Comparison of ENCODE assay signal across 8 cellular contexts in the genomic region with DNA sequence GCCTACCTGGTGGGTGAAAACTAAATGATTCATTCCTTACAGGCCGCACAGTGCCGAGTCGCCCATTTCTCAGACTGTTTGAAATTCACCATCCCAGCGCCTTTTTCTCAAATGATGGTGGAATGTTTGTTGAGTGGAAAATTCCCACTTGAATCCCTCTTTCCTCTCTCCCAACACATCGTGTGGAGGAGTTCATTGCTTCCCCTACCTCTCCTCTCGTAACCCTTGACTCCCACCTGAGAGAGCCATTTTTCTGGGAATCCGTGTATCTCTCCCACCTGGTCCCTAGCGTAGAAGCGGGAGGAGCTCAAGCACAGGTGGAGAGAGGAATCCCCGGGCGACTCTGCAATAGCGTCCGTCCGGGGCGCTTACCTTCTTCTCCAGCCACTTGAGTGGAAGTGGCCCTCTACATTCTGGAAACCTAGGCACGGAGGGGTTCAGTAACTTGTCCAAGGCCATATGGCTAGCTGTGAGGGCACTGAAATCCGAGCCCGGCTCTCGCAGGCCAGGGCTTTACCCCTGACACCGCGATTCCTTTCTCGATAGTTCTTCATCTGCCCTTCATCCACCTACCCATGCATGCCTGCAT. TPM values are rescaled to one million over a fixed set of nuclear protein-coding genes. Genes with fewer than 3 reads are reported as not detected.
DNase-seq lines count a peak whose midpoint lies in the region; ATAC-seq and TF ChIP-seq lines count a peak whose summit lies in the region.

No MANE protein-coding gene starts in this region.

- H3K9ac ChIP-seq in SK-N-SH (peak overlapping the region; percentile 98), parathyroid adenoma (no peak overlapping the region)

- peaks cover 3 to 13% (median 8%) of the 10 kb centered on the region in 3 donors for H3K4me1 Mint-ChIP-seq in CD8-positive, alpha-beta memory T cell

- TF ChIP-seq CTCF in SK-N-SH (IDR thresholded peaks at IDR 0.05) (no peak), fibroblast of mammary gland (conservative IDR thresholded peaks at IDR 0.05; ENCODE audit: control insufficient read depth, insufficient read depth, low read depth, low read length) (no peak), parathyroid adenoma (IDR thresholded peaks at IDR 0.05) (no peak), BE2C (IDR thresholded peaks at IDR 0.05; ENCODE audit: low read depth, low read length) (no peak)

- no peak overlapping the region for H3K4me3 ChIP-seq in CD8-positive, alpha-beta memory T cell (ENCODE audit: low read length)
- H3K4me3 ChIP-seq in SK-N-SH (ENCODE audit: low read depth in 2 of 2, low read length in 1 of 2) = peak overlapping the region; percentile 67 to 86
- peak overlapping the region; percentile 94 for H3K4me3 ChIP-seq in fibroblast of mammary gland (ENCODE audit: control insufficient read depth, low read depth, low read length)
- peak overlapping the region; percentile 58 for H3K4me3 ChIP-seq in parathyroid adenoma (ENCODE audit: low read depth, low read length)
- H3K4me3 ChIP-seq in BE2C (ENCODE audit: low read depth, low read length) = no peak overlapping the region

- TF ChIP-seq RAD21 in SK-N-SH (IDR thresholded peaks at IDR 0.05; ENCODE audit: low read length) = no peak

- H3K36me3 ChIP-seq in CD8-positive, alpha-beta memory T cell (ENCODE audit: insufficient read depth, low read length) = no peaks in the 10 kb centered on the region
- peaks cover 4 to 23% of the 10 kb centered on the region in 2 experiments for H3K36me3 ChIP-seq in SK-N-SH (replicated peaks in 1 of 2; ENCODE audit: control insufficient read depth in 1 of 2, insufficient read depth in 2 of 2, low read length in 1 of 2)
- no peaks in the 10 kb centered on the region for H3K36me3 ChIP-seq in parathyroid adenoma (ENCODE audit: control insufficient read depth, insufficient read depth, low read length)
- H3K36me3 ChIP-seq in BE2C = no peaks in the 10 kb centered on the region

- no peaks in the 10 kb centered on the region for H3K9me2 ChIP-seq in SK-N-SH

- H3K4me3 Mint-ChIP-seq in CD8-positive, alpha-beta memory T cell = peak overlapping the region in 5 of 7 donors; percentile 45 to 70 (median 56)

- H3F3A ChIP-seq in SK-N-SH (replicated peaks; ENCODE audit: insufficient read depth) = no peaks in the 10 kb centered on the region

- WGBS in SK-N-SH (ENCODE audit: low lambda C conversion rate) = 47% methylated on average over 15 of the region's 22 CpGs

- peaks cover 0 to 7% (median 3%) of the 10 kb centered on the region in 5 donors for H3K9me3 Mint-ChIP-seq in CD8-positive, alpha-beta memory T cell

- H3K27ac ChIP-seq in CD8-positive, alpha-beta memory T cell (ENCODE audit: low read depth, low read length) = no peak overlapping the region
- H3K27ac ChIP-seq in SK-N-SH (ENCODE audit: low read depth in 2 of 2, low read length in 1 of 2) (peak overlapping the region; percentile 74 to 95), parathyroid adenoma (peak overlapping the region; percentile 65)

- TF ChIP-seq EP300 in SK-N-SH (IDR thresholded peaks at IDR 0.05; ENCODE audit: borderline replicate concordance in 1 of 2, low read depth in 1 of 2, low read length in 1 of 2) = no peak

- H3K4me2 ChIP-seq in SK-N-SH (peak overlapping the region; percentile 70), parathyroid adenoma (ENCODE audit: low read length) (peak overlapping the region; percentile 54)

- H3K4me1 ChIP-seq in CD8-positive, alpha-beta memory T cell (ENCODE audit: insufficient read depth, low read length) = no peaks in the 10 kb centered on the region
- H3K4me1 ChIP-seq in SK-N-SH (ENCODE audit: control insufficient read depth in 1 of 2, insufficient read depth in 2 of 2, low read depth in 1 of 2, low read length in 1 of 2) (no peaks in the 10 kb centered on the region; a peak in 1 of 4 replicates), parathyroid adenoma (no peaks in the 10 kb centered on the region), BE2C (no peaks in the 10 kb centered on the region)

- DNase-seq in CD8-positive, alpha-beta memory T cell = no peak
- no peak for DNase-seq in SK-N-SH
- DNase-seq in fibroblast of mammary gland (ENCODE audit: low read depth) = no peak
- DNase-seq in NAMALWA (ENCODE audit: low spot score) = no peak
- DNase-seq in BE2C = no peak
- DNase-seq in stimulated activated CD4-positive, alpha-beta T cell treated with anti-CD3 and anti-CD28 coated beads, Interleukin-2, amount 100 ng/mL, for 48 hours = no peak

- H3K9me3 ChIP-seq in CD8-positive, alpha-beta memory T cell (ENCODE audit: low read length) = no peaks in the 10 kb centered on the region
- H3K9me3 ChIP-seq in SK-N-SH = peaks cover 7% of the 10 kb centered on the region; the same call in 1 of the 2 replicates
- H3K9me3 ChIP-seq in parathyroid adenoma (ENCODE audit: control insufficient read depth, low read length) = no peaks in the 10 kb centered on the region
- H3K9me3 ChIP-seq in BE2C = no peaks in the 10 kb centered on the region

- H3K27me3 Mint-ChIP-seq in CD8-positive, alpha-beta memory T cell = peaks cover 31 to 70% of the 10 kb centered on the region in 2 donors

- H3K27me3 ChIP-seq in CD8-positive, alpha-beta memory T cell (ENCODE audit: insufficient read depth, low read length, poor library complexity, severe bottlenecking) = peaks cover 11% of the 10 kb centered on the region
- H3K27me3 ChIP-seq in SK-N-SH (ENCODE audit: insufficient read depth) (no peaks in the 10 kb centered on the region), parathyroid adenoma (ENCODE audit: control insufficient read depth, insufficient read depth, low read length) (no peaks in the 10 kb centered on the region), BE2C (peaks cover 63% of the 10 kb centered on the region)

- H2AFZ ChIP-seq in SK-N-SH (ENCODE audit: low read depth) (peak overlapping the region; percentile 88; the same call in 1 of the 2 replicates), parathyroid adenoma (peak overlapping the region; percentile 59)

- ATAC-seq in GM19467 (IDR thresholded peaks at IDR 0.05; ENCODE audit: unreplicated experiment) = no peak

- POLR2A ChIA-PET in CD8-positive, alpha-beta memory T cell (lab: Charles Lee) = no interaction called here
- POLR2A ChIA-PET in SK-N-SH (lab: Yijun Ruan, JAX) = no interaction called here

- peaks cover 83% of the 10 kb centered on the region for H3K79me2 ChIP-seq in SK-N-SH (ENCODE audit: insufficient read depth)
- no peaks in the 10 kb centered on the region for H3K79me2 ChIP-seq in parathyroid adenoma

- H3K36me3 Mint-ChIP-seq in CD8-positive, alpha-beta memory T cell = no peaks in the 10 kb centered on the region

- CTCF ChIA-PET in CD8-positive, alpha-beta memory T cell (lab: Charles Lee) = no interaction called here
- CTCF ChIA-PET in SK-N-SH (lab: Yijun Ruan, JAX) = interaction anchor here (1.3 to 1.9 kb wide), 2 partner anchors 37 to 405 kb away, joined by 5 to 7 read pairs; no protein-coding TSS in a partner anchor

- H3K27ac Mint-ChIP-seq in CD8-positive, alpha-beta memory T cell = no peak overlapping the region

- H4K20me1 ChIP-seq in SK-N-SH (ENCODE audit: insufficient read depth) = no peaks in the 10 kb centered on the region

TF ChIP-seq in SK-N-SH, 30 proteins besides CTCF, POLR2A, EP300 and RAD21 (continues in another document):
- TF ChIP-seq CHD2 (IDR thresholded peaks at IDR 0.05; ENCODE audit: low read length, partially characterized antibody) = no peak
- TF ChIP-seq, protein P1, sequence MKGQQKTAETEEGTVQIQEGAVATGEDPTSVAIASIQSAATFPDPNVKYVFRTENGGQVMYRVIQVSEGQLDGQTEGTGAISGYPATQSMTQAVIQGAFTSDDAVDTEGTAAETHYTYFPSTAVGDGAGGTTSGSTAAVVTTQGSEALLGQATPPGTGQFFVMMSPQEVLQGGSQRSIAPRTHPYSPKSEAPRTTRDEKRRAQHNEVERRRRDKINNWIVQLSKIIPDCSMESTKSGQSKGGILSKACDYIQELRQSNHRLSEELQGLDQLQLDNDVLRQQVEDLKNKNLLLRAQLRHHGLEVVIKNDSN (IDR thresholded peaks at IDR 0.05; ENCODE audit: borderline replicate concordance, low read depth) = no peak
- no peak for TF ChIP-seq SIN3A (IDR thresholded peaks at IDR 0.05; ENCODE audit: borderline replicate concordance, low read depth, low read length)
- TF ChIP-seq POLR2AphosphoS5 (IDR thresholded peaks at IDR 0.05; ENCODE audit: low read depth, low read length) = no peak
- no peak for TF ChIP-seq MEF2A (IDR thresholded peaks at IDR 0.05; ENCODE audit: borderline replicate concordance, low read depth)
- TF ChIP-seq, protein P2, sequence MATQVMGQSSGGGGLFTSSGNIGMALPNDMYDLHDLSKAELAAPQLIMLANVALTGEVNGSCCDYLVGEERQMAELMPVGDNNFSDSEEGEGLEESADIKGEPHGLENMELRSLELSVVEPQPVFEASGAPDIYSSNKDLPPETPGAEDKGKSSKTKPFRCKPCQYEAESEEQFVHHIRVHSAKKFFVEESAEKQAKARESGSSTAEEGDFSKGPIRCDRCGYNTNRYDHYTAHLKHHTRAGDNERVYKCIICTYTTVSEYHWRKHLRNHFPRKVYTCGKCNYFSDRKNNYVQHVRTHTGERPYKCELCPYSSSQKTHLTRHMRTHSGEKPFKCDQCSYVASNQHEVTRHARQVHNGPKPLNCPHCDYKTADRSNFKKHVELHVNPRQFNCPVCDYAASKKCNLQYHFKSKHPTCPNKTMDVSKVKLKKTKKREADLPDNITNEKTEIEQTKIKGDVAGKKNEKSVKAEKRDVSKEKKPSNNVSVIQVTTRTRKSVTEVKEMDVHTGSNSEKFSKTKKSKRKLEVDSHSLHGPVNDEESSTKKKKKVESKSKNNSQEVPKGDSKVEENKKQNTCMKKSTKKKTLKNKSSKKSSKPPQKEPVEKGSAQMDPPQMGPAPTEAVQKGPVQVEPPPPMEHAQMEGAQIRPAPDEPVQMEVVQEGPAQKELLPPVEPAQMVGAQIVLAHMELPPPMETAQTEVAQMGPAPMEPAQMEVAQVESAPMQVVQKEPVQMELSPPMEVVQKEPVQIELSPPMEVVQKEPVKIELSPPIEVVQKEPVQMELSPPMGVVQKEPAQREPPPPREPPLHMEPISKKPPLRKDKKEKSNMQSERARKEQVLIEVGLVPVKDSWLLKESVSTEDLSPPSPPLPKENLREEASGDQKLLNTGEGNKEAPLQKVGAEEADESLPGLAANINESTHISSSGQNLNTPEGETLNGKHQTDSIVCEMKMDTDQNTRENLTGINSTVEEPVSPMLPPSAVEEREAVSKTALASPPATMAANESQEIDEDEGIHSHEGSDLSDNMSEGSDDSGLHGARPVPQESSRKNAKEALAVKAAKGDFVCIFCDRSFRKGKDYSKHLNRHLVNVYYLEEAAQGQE (IDR thresholded peaks at IDR 0.05; ENCODE audit: low read depth, low read length) = no peak
- no peak for TF ChIP-seq MXI1 (IDR thresholded peaks at IDR 0.05; ENCODE audit: low read depth, low read length)
- no peak for TF ChIP-seq FOXJ3 (CRISPR knock-in tag; IDR thresholded peaks at IDR 0.05)
- TF ChIP-seq TAF1 (IDR thresholded peaks at IDR 0.05; ENCODE audit: borderline replicate concordance, low read depth, low read length) = no peak

RNA-seq across cellular contexts. Expression of a gene that starts 0.7 kb away (rescaled TPM):
- total RNA-seq in CD8-positive, alpha-beta memory T cell = not detected
- polyA plus RNA-seq in CD8-positive, alpha-beta memory T cell = not detected
- 55.9 and 56.0 TPM in 2 replicates for polyA plus RNA-seq in SK-N-SH (2012; rRNA removed)
- 66.3 and 68.7 TPM in 2 replicates for polyA plus RNA-seq in SK-N-SH (2012; cell fraction: cytosol; rRNA removed)
- polyA plus RNA-seq in SK-N-SH (2012; cell fraction: nucleus; rRNA removed) = 57.5 and 94.9 TPM in 2 replicates
- not detected for polyA plus RNA-seq in BE2C (2012; ENCODE audit: insufficient read depth, insufficient read length, low read depth)

Comparison
In these comparisons a context has a peak if more than half of its experiments do, and no peak if none do; other contexts are left out.
1. H3K4me3 ChIP-seq: peak in SK-N-SH (2 of 2), fibroblast of mammary gland (single experiment) and parathyroid adenoma (single experiment); none in CD8-positive, alpha-beta memory T cell (single experiment) and BE2C (single experiment).
2. RNA of a gene that starts 0.7 kb away (polyA plus RNA-seq): 55.9 to 94.9 TPM in SK-N-SH; not detected in CD8-positive, alpha-beta memory T cell (single experiment); every median in the first group is over 10 times any median in the second.